In the genomic region with DNA sequence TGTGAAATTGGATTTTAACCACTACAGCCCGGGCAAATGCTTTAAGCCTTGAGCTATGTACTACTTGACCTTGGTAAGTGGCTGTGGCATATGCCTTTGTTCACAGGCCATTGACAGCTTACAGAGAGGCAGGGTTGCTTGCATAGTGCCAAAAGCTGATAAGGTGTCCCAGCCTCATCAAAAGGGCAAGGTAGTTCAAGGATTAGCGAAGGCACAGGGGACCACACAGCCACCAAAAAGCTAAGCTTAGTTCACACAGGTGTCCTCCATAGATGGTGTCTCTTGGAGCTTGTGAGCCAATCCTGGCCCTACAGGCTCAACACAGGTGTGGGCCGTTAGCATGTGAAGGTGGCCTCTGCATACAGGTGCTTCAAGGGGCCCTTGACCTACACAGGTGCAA, we compare ENCODE assay signal across 25 cellular contexts.
A peak's percentile ranks its signal among the peaks of the same experiment; 100 is the strongest.
DNase-seq lines count a peak whose midpoint lies in the region; ATAC-seq, FAIRE-seq and TF ChIP-seq lines count a peak whose summit lies in the region.
"Had no signal": no experiment of that assay in that cellular context is flagged by ENCODE, and none has a peak within 500 bp of the region (broad histone marks: within the 10 kb centered on the region; RNA-seq: fewer than 3 reads in every experiment).

No MANE protein-coding gene starts in this region.

- no peaks in the 10 kb centered on the region for H3K9me3 ChIP-seq in heart right ventricle
- no peaks in the 10 kb centered on the region for H3K9me3 ChIP-seq in pancreas
- H3K9me3 ChIP-seq in Peyer's patch: no peaks in the 10 kb centered on the region
- H3K9me3 ChIP-seq: A549; BLaER1 treated with 17β-estradiol and CSF1 and Interleukin-3, amounts not matched to agents 10 nM and 100 nM had no signal

- intact Hi-C loops in Right ventricle myocardium inferior (cut with DNase I): loop anchor here (1.0 kb wide), 1 partner anchor 40 kb away; no protein-coding TSS in a partner anchor
- intact Hi-C loops in cardiac septum (cut with DNase I): no loop called here
- intact Hi-C loops in heart right ventricle (cut with DNase I): loop anchor here in 1 of 10 donors (5.0 kb wide), 1 partner anchor 39 kb away; no protein-coding TSS in a partner anchor
- intact Hi-C loops in pancreas (cut with DNase I): no loop called here

- TF ChIP-seq CTCF in heart right ventricle (IDR thresholded peaks at IDR 0.05) (no peak), pancreas (IDR thresholded peaks at IDR 0.05) (no peak), Peyer's patch (IDR thresholded peaks at IDR 0.05) (no peak)

- H3K27ac ChIP-seq in heart right ventricle: peak overlapping the region in 2 of 10 donors; percentile 28 to 48
- H3K27ac ChIP-seq in pancreas: peak overlapping the region; percentile 37 to 71 (median 67)
- H3K27ac ChIP-seq in Peyer's patch: no peak overlapping the region
- H3K27ac ChIP-seq: A549; BLaER1 treated with 17β-estradiol and CSF1 and Interleukin-3, amounts not matched to agents 10 nM and 100 nM; HL-60; KMS-11; PC-9 had no signal

- WGBS in heart right ventricle, 2 donors: 46% methylated on average over 3 of the region's 3 CpGs
- 10 to 13% methylated on average over 3 of the region's 3 CpGs for WGBS in pancreas, 2 donors

- DNase-seq in Right ventricle myocardium inferior (ENCODE audit: missing footprints) (no peak), cardiac septum (ENCODE audit: low spot score) (no peak), NCI-H82 (lab: John Stamatoyannopoulos, UW) (peak; percentile 79), heart right ventricle (peak in 1 of 2 donors; percentile 25), pancreas (peak in 5 of 6 donors; percentile 52 to 90 (median 81)), Peyer's patch (no peak)
- DNase-seq: AML-193; CD4-positive, alpha-beta T cell; COR-L47; DMS79 treated with DMSO at 0.1 percent for 48 hours; GF-D8; MM.1S; NCI-H2081 treated with DMSO at 0.1 percent for 48 hours; NCI-H69; RPMI8226; SHP77 treated with DMSO at 0.1 percent for 48 hours; T-helper 1 cell had no signal

- peaks cover 0 to 10% (median 0%) of the 10 kb centered on the region in 9 donors for H3K4me1 ChIP-seq in heart right ventricle
- H3K4me1 ChIP-seq in pancreas: peaks cover 14 to 19% (median 16%) of the 10 kb centered on the region in 3 donors
- no peaks in the 10 kb centered on the region for H3K4me1 ChIP-seq in Peyer's patch
- H3K4me1 ChIP-seq: A549; BLaER1 treated with 17β-estradiol and CSF1 and Interleukin-3, amounts not matched to agents 10 nM and 100 nM had no signal

- no peaks in the 10 kb centered on the region for H3K27me3 ChIP-seq in heart right ventricle
- no peaks in the 10 kb centered on the region for H3K27me3 ChIP-seq in pancreas
- H3K27me3 ChIP-seq in Peyer's patch: no peaks in the 10 kb centered on the region
- H3K27me3 ChIP-seq: BLaER1 treated with 17β-estradiol and CSF1 and Interleukin-3, amounts not matched to agents 10 nM and 100 nM had no signal

- H3K36me3 ChIP-seq in heart right ventricle (no peaks in the 10 kb centered on the region), pancreas (no peaks in the 10 kb centered on the region), Peyer's patch (no peaks in the 10 kb centered on the region)
- H3K36me3 ChIP-seq: BLaER1 treated with 17β-estradiol and CSF1 and Interleukin-3, amounts not matched to agents 10 nM and 100 nM had no signal

- no peak for TF ChIP-seq POLR2A in Peyer's patch (IDR thresholded peaks at IDR 0.05)

- peak; percentile 91 for ATAC-seq in Right ventricle myocardium inferior
- peak; percentile 65 to 98 (median 93) for ATAC-seq in heart right ventricle
- ATAC-seq in pancreas: peak; percentile 92 to 96 (median 94)
- no peak for ATAC-seq in activated CD4-positive, CD25-positive, alpha-beta regulatory T cell treated with anti-CD3 and anti-CD28 coated beads, Interleukin-2, amount 50 U/mL, for 24 hours
- ATAC-seq: A549, HCT116 had no signal

- FAIRE-seq in pancreas (lab: Jason Lieb, UNC): no peak
- FAIRE-seq: A549, GM12891 had no signal

- H3K4me3 ChIP-seq in heart right ventricle (no peak overlapping the region), pancreas (no peak overlapping the region), Peyer's patch (no peak overlapping the region)
- H3K4me3 ChIP-seq: A549; BLaER1 treated with 17β-estradiol and CSF1 and Interleukin-3, amounts not matched to agents 10 nM and 100 nM; PC-9 had no signal

Comparison
In these comparisons a context has a peak if more than half of its experiments do, and no peak if none do; other contexts are left out.
1. ATAC-seq: peak in Right ventricle myocardium inferior (single experiment), heart right ventricle (8 of 8) and pancreas (4 of 4); none in activated CD4-positive, CD25-positive, alpha-beta regulatory T cell treated with anti-CD3 and anti-CD28 coated beads, Interleukin-2, amount 50 U/mL, for 24 hours (0 of 2).
2. DNase-seq: peak in NCI-H82 (single experiment) and pancreas (5 of 6); none in Right ventricle myocardium inferior (single experiment), cardiac septum (single experiment) and Peyer's patch (0 of 3).
3. H3K27ac ChIP-seq: peak in pancreas (4 of 4); none in Peyer's patch (0 of 4).